ENCODE assay signal across 1 cellular context in genomic region chr16:57315401-57315800, GRCh38.
TF ChIP-seq lines count a peak whose summit lies in the region.

No MANE protein-coding gene starts in this region.

TF ChIP-seq in H1, 55 proteins besides CTCF, POLR2A, EP300 and RAD21:
- TF ChIP-seq MAFK (IDR thresholded peaks at IDR 0.05; ENCODE audit: low read depth, low read length) = no peak
- no peak for TF ChIP-seq GTF2F1 (IDR thresholded peaks at IDR 0.05; ENCODE audit: borderline replicate concordance, low read depth, low read length)
- TF ChIP-seq KDM5A (IDR thresholded peaks at IDR 0.05; ENCODE audit: low read length) = no peak
- no peak for TF ChIP-seq CHD1 (IDR thresholded peaks at IDR 0.05; ENCODE audit: low read depth, low read length)
- TF ChIP-seq JUND (IDR thresholded peaks at IDR 0.05; ENCODE audit: low read length) = no peak
- no peak for TF ChIP-seq CHD2 (IDR thresholded peaks at IDR 0.05; ENCODE audit: low read length)
- no peak for TF ChIP-seq TAF7 (optimal IDR thresholded peaks at IDR 0.05; ENCODE audit: borderline replicate concordance, low read depth, low read length)
- no peak for TF ChIP-seq SIN3A (conservative IDR thresholded peaks at IDR 0.05 in 1 of 2, IDR thresholded peaks at IDR 0.05 in 1 of 2; ENCODE audit: low read depth in 1 of 2, low read length in 2 of 2)
- TF ChIP-seq USF2 (IDR thresholded peaks at IDR 0.05; ENCODE audit: low read length) = no peak
- no peak for TF ChIP-seq YY1 (IDR thresholded peaks at IDR 0.05; ENCODE audit: low read depth, low read length)
- TF ChIP-seq CBX5 (IDR thresholded peaks at IDR 0.05; ENCODE audit: low read depth, low read length) = no peak
- TF ChIP-seq CREB1 (IDR thresholded peaks at IDR 0.05) = no peak
- TF ChIP-seq SP1 (IDR thresholded peaks at IDR 0.05; ENCODE audit: low read depth, low read length) = no peak
TF ChIP-seq in H1: peak in this region for 0.
